9 cellular contexts compared by ENCODE assay signal in genomic region chr5:68369436-68370125, GRCh38.
DNase-seq lines count a peak whose midpoint lies in the region; ATAC-seq and TF ChIP-seq lines count a peak whose summit lies in the region.
"Had no signal": no experiment of that assay in that cellular context is flagged by ENCODE, and none has a peak within 500 bp of the region (broad histone marks: within the 10 kb centered on the region; RNA-seq: fewer than 3 reads in every experiment).

No MANE protein-coding gene starts in this region.

- peak; percentile 67 for ATAC-seq in HG03571 (IDR thresholded peaks at IDR 0.05; ENCODE audit: unreplicated experiment)
- ATAC-seq in activated naive CD8-positive, alpha-beta T cell treated with anti-CD3 and anti-CD28 coated beads, Interleukin-2, amount 50 U/mL, for 24 hours = peak; percentile 77

- DNase-seq in CD1c-positive myeloid dendritic cell (ENCODE audit: extremely low spot score) (peak; percentile 45), GM20000 (ENCODE audit: low spot score) (peak; percentile 21), amygdala (lab: John Stamatoyannopoulos, UW) (no peak), ascending aorta (ENCODE audit: low spot score in 2 of 2) (no peak), SW480 (ENCODE audit: low spot score) (no peak), caudate nucleus (lab: John Stamatoyannopoulos, UW) (no peak)
- DNase-seq in activated naive CD8-positive, alpha-beta T cell treated with anti-CD3 and anti-CD28 coated beads, Interleukin-2, amount 50 U/mL, for 24 hours = peak; percentile 49
- DNase-seq: NCI-H1930 had no signal

- peaks cover 0 to under 1% of the 10 kb centered on the region in 2 donors for H3K4me1 ChIP-seq in ascending aorta

- H3K9me3 Mint-ChIP-seq in activated naive CD8-positive, alpha-beta T cell treated with anti-CD3 and anti-CD28 coated beads, Interleukin-2, amount 50 U/mL, for 24 hours = no peaks in the 10 kb centered on the region

- intact Hi-C loops in ascending aorta (cut with DNase I) = no loop called here

- no peaks in the 10 kb centered on the region for H3K27me3 Mint-ChIP-seq in activated naive CD8-positive, alpha-beta T cell treated with anti-CD3 and anti-CD28 coated beads, Interleukin-2, amount 50 U/mL, for 24 hours

- no peaks in the 10 kb centered on the region for H3K36me3 ChIP-seq in ascending aorta

- H3K4me3 ChIP-seq in ascending aorta = no peak overlapping the region

- peaks cover 43% of the 10 kb centered on the region for H3K4me1 Mint-ChIP-seq in activated naive CD8-positive, alpha-beta T cell treated with anti-CD3 and anti-CD28 coated beads, Interleukin-2, amount 50 U/mL, for 24 hours

- H3K27me3 ChIP-seq in ascending aorta = no peaks in the 10 kb centered on the region

- H3K36me3 Mint-ChIP-seq in activated naive CD8-positive, alpha-beta T cell treated with anti-CD3 and anti-CD28 coated beads, Interleukin-2, amount 50 U/mL, for 24 hours (ENCODE audit: low read depth) = no peaks in the 10 kb centered on the region

- H3K9me3 ChIP-seq in ascending aorta = no peaks in the 10 kb centered on the region

- H3K4me3 Mint-ChIP-seq in activated naive CD8-positive, alpha-beta T cell treated with anti-CD3 and anti-CD28 coated beads, Interleukin-2, amount 50 U/mL, for 24 hours = peak overlapping the region; percentile 51

- H3K27ac Mint-ChIP-seq in activated naive CD8-positive, alpha-beta T cell treated with anti-CD3 and anti-CD28 coated beads, Interleukin-2, amount 50 U/mL, for 24 hours = peak overlapping the region; percentile 52

- H3K27ac ChIP-seq in ascending aorta (no peak overlapping the region), caudate nucleus (ENCODE audit: low read depth, low read length) (no peak overlapping the region)

- TF ChIP-seq CTCF in GM20000 (IDR thresholded peaks at IDR 0.05; ENCODE audit: extremely low read depth, missing control alignments) = no peak
- TF ChIP-seq CTCF in ascending aorta (IDR thresholded peaks at IDR 0.05) = no peak

Comparison
In these comparisons a context has a peak if more than half of its experiments do, and no peak if none do; other contexts are left out.
1. DNase-seq: peak in CD1c-positive myeloid dendritic cell (single experiment), GM20000 (single experiment) and activated naive CD8-positive, alpha-beta T cell treated with anti-CD3 and anti-CD28 coated beads, Interleukin-2, amount 50 U/mL, for 24 hours (single experiment); none in amygdala (0 of 56), ascending aorta (0 of 2), SW480 (single experiment) and caudate nucleus (0 of 61).